ENCODE assay signal across 12 cellular contexts in the genomic region with DNA sequence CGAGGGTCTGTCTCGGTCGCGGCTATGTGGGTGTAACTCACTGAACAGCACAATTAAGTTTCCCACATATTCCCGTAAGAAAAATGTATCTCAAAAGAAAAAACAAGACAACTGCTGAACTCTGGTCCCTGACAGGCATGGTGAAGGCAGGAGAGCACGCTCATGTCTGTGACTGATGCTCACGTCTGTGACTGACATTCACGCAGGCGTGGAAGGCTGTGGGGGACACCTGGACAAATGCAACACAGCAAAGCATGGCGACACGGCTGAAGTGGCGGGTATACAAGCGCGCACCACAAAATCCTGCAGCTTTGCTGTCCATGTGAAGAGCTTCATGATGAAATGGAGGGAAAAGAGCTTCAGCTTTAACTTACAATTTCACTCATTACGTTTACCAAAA. TPM values are rescaled to one million over a fixed set of nuclear protein-coding genes. Genes with fewer than 3 reads are reported as not detected.
DNase-seq lines count a peak whose midpoint lies in the region; ATAC-seq and TF ChIP-seq lines count a peak whose summit lies in the region.
"Had no signal": no experiment of that assay in that cellular context is flagged by ENCODE, and none has a peak within 500 bp of the region (broad histone marks: within the 10 kb centered on the region; RNA-seq: fewer than 3 reads in every experiment).

No MANE protein-coding gene starts in this region.

- no peak overlapping the region for H3K4me3 Mint-ChIP-seq in stimulated activated naive CD8-positive, alpha-beta T cell treated with anti-CD3 and anti-CD28 coated beads, Interleukin-15, Interleukin-2, amounts not matched to agents 100 ng/mL and 50 ng/mL, for 24 hours
- H3K4me3 Mint-ChIP-seq in naive thymus-derived CD4-positive, alpha-beta T cell, result peak overlapping the region in 9 of 10 donors; percentile 39 to 86 (median 80)

- H3K36me3 Mint-ChIP-seq in stimulated activated naive CD8-positive, alpha-beta T cell treated with anti-CD3 and anti-CD28 coated beads, Interleukin-15, Interleukin-2, amounts not matched to agents 100 ng/mL and 50 ng/mL, for 24 hours (ENCODE audit: low read depth), result peaks cover 20% of the 10 kb centered on the region
- H3K36me3 Mint-ChIP-seq in naive thymus-derived CD4-positive, alpha-beta T cell, result peaks cover 0 to 19% (median 5%) of the 10 kb centered on the region in 5 donors

- H3K9me3 Mint-ChIP-seq in stimulated activated naive CD8-positive, alpha-beta T cell treated with anti-CD3 and anti-CD28 coated beads, Interleukin-15, Interleukin-2, amounts not matched to agents 100 ng/mL and 50 ng/mL, for 24 hours, result no peaks in the 10 kb centered on the region
- no peaks in the 10 kb centered on the region for H3K9me3 Mint-ChIP-seq in naive thymus-derived CD4-positive, alpha-beta T cell
- H3K9me3 Mint-ChIP-seq: stimulated activated naive B cell treated with anti-CD40 and anti-IgM and Interleukin-4, amounts not matched to agents 10 μg/mL and 1 μg/mL and 100 μg/mL, for 72 hours had no signal

- CTCF ChIA-PET in naive thymus-derived CD4-positive, alpha-beta T cell (lab: Charles Lee), result interaction anchor here (0.6 to 0.8 kb wide), 2 partner anchors 41 to 775 kb away, joined by 4 to 5 read pairs; no protein-coding TSS in a partner anchor

- TF ChIP-seq CTCF in brain microvascular endothelial cell (IDR thresholded peaks at IDR 0.05; ENCODE audit: low read depth, low read length, missing control alignments), result no peak
- no peak for TF ChIP-seq CTCF in upper lobe of left lung (IDR thresholded peaks at IDR 0.05)

- DNase-seq in stimulated activated naive CD8-positive, alpha-beta T cell treated with anti-CD3 and anti-CD28 coated beads, Interleukin-15, Interleukin-2, amounts not matched to agents 100 U/mL and 50 U/mL, for 24 hours, result no peak
- DNase-seq in adipocyte (ENCODE audit: low read depth), result no peak
- DNase-seq in naive thymus-derived CD4-positive, alpha-beta T cell, result no peak
- no peak for DNase-seq in brain microvascular endothelial cell
- DNase-seq in upper lobe of left lung, result no peak
- DNase-seq: activated CD4-positive, CD25-positive, alpha-beta regulatory T cell treated with anti-CD3 and anti-CD28 coated beads, Interleukin-2, amount 50 U/mL, for 72 hours; stimulated activated naive B cell treated with anti-CD40 and anti-IgM and Interleukin-4, amounts not matched to agents 10 μg/mL and 1 μg/mL and 100 μg/mL, for 72 hours had no signal

- peaks cover 82% of the 10 kb centered on the region for H3K4me1 Mint-ChIP-seq in stimulated activated naive CD8-positive, alpha-beta T cell treated with anti-CD3 and anti-CD28 coated beads, Interleukin-15, Interleukin-2, amounts not matched to agents 100 ng/mL and 50 ng/mL, for 24 hours (ENCODE audit: low read depth)
- peaks cover 73 to 93% (median 83%) of the 10 kb centered on the region in 7 donors for H3K4me1 Mint-ChIP-seq in naive thymus-derived CD4-positive, alpha-beta T cell

- in situ Hi-C loops in brain microvascular endothelial cell (cut with HindIII; ENCODE audit: low pct_ligation_motif_present, low sequenced_read_pairs), result no loop called here

- no peak for TF ChIP-seq POLR2A in upper lobe of left lung (IDR thresholded peaks at IDR 0.05)

- no peak for ATAC-seq in stimulated activated naive CD8-positive, alpha-beta T cell treated with anti-CD3 and anti-CD28 coated beads, Interleukin-15, Interleukin-2, amounts not matched to agents 100 U/mL and 50 U/mL, for 24 hours
- ATAC-seq in naive thymus-derived CD4-positive, alpha-beta T cell, result no peak
- ATAC-seq in GM21786 (IDR thresholded peaks at IDR 0.05; ENCODE audit: unreplicated experiment), result no peak
- no peak for ATAC-seq in upper lobe of left lung (ENCODE audit: low FRiP score in 2 of 2)
- ATAC-seq in HG03097 (IDR thresholded peaks at IDR 0.05; ENCODE audit: low FRiP score, unreplicated experiment), result no peak
- ATAC-seq: stimulated activated naive B cell treated with anti-CD40 and anti-IgM and Interleukin-4, amounts not matched to agents 10 μg/mL and 1 μg/mL and 100 μg/mL, for 72 hours had no signal

- no peak for TF ChIP-seq EP300 in upper lobe of left lung (IDR thresholded peaks at IDR 0.05)

- WGBS in upper lobe of left lung, 2 donors, result 88 to 92% methylated on average over 15 of the region's 15 CpGs

- no peaks in the 10 kb centered on the region for H3K27me3 ChIP-seq in adipocyte (replicated peaks; ENCODE audit: control insufficient read depth, insufficient read depth, low read length)
- no peaks in the 10 kb centered on the region for H3K27me3 ChIP-seq in naive thymus-derived CD4-positive, alpha-beta T cell (ENCODE audit: control insufficient read depth in 2 of 2, insufficient read depth in 2 of 2, low read length in 2 of 2)
- H3K27me3 ChIP-seq in brain microvascular endothelial cell (replicated peaks), result no peaks in the 10 kb centered on the region
- H3K27me3 ChIP-seq in upper lobe of left lung, result no peaks in the 10 kb centered on the region

- no peaks in the 10 kb centered on the region for H3K27me3 Mint-ChIP-seq in stimulated activated naive CD8-positive, alpha-beta T cell treated with anti-CD3 and anti-CD28 coated beads, Interleukin-15, Interleukin-2, amounts not matched to agents 100 ng/mL and 50 ng/mL, for 24 hours
- H3K27me3 Mint-ChIP-seq in naive thymus-derived CD4-positive, alpha-beta T cell, result no peaks in the 10 kb centered on the region
- H3K27me3 Mint-ChIP-seq: stimulated activated naive B cell treated with anti-CD40 and anti-IgM and Interleukin-4, amounts not matched to agents 10 μg/mL and 1 μg/mL and 100 μg/mL, for 72 hours had no signal

- H3K4me1 ChIP-seq in adipocyte (ENCODE audit: control insufficient read depth, insufficient read depth, low read length), result peaks cover 72% of the 10 kb centered on the region
- peaks cover 65 to 71% of the 10 kb centered on the region in 2 donors for H3K4me1 ChIP-seq in naive thymus-derived CD4-positive, alpha-beta T cell (ENCODE audit: control insufficient read depth in 2 of 2, insufficient read depth in 2 of 2, low read length in 2 of 2)
- peaks cover 68 to 86% (median 76%) of the 10 kb centered on the region in 4 donors for H3K4me1 ChIP-seq in upper lobe of left lung

- H3K9ac ChIP-seq in adipocyte (ENCODE audit: low read length), result peak overlapping the region; percentile 9

- no peak overlapping the region for H3K27ac ChIP-seq in naive thymus-derived CD4-positive, alpha-beta T cell (ENCODE audit: low read depth, low read length)
- H3K27ac ChIP-seq in brain microvascular endothelial cell (no peak overlapping the region), upper lobe of left lung (peak overlapping the region in 2 of 4 donors; percentile 98)

- POLR2A ChIA-PET in naive thymus-derived CD4-positive, alpha-beta T cell (lab: Charles Lee), result interaction anchor here (1.5 kb wide), 1 partner anchor 11 kb away, joined by 3 read pairs; no protein-coding TSS in a partner anchor

- H3K36me3 ChIP-seq in adipocyte (ENCODE audit: control insufficient read depth, insufficient read depth, low read length, severe bottlenecking), result peaks cover 24% of the 10 kb centered on the region
- H3K36me3 ChIP-seq in naive thymus-derived CD4-positive, alpha-beta T cell (ENCODE audit: control insufficient read depth in 2 of 3, insufficient read depth in 3 of 3, low read length in 3 of 3), result peaks cover 0 to 24% (median 3%) of the 10 kb centered on the region in 3 experiments
- H3K36me3 ChIP-seq in brain microvascular endothelial cell (replicated peaks), result peaks cover 27% of the 10 kb centered on the region
- H3K36me3 ChIP-seq in upper lobe of left lung, result peaks cover 11 to 37% (median 21%) of the 10 kb centered on the region in 4 donors

- intact Hi-C loops in naive thymus-derived CD4-positive, alpha-beta T cell (cut with micrococcal nuclease), result no loop called here

- H3K4me3 ChIP-seq in adipocyte (ENCODE audit: low read length) (no peak overlapping the region), brain microvascular endothelial cell (ENCODE audit: low read depth, low read length) (no peak overlapping the region), upper lobe of left lung (no peak overlapping the region)
- H3K4me3 ChIP-seq in naive thymus-derived CD4-positive, alpha-beta T cell (ENCODE audit: low read length), result no peak overlapping the region

- peak overlapping the region; percentile 93 for H3K27ac Mint-ChIP-seq in stimulated activated naive CD8-positive, alpha-beta T cell treated with anti-CD3 and anti-CD28 coated beads, Interleukin-15, Interleukin-2, amounts not matched to agents 100 ng/mL and 50 ng/mL, for 24 hours
- peak overlapping the region; percentile 81 to 97 (median 90) for H3K27ac Mint-ChIP-seq in naive thymus-derived CD4-positive, alpha-beta T cell
- H3K27ac Mint-ChIP-seq: stimulated activated naive B cell treated with anti-CD40 and anti-IgM and Interleukin-4, amounts not matched to agents 10 μg/mL and 1 μg/mL and 100 μg/mL, for 72 hours had no signal

- H3K9me3 ChIP-seq in adipocyte (ENCODE audit: control insufficient read depth, low read length) (no peaks in the 10 kb centered on the region), upper lobe of left lung (no peaks in the 10 kb centered on the region)
- H3K9me3 ChIP-seq in naive thymus-derived CD4-positive, alpha-beta T cell (ENCODE audit: control insufficient read depth in 2 of 3, low read length in 3 of 3), result no peaks in the 10 kb centered on the region

RNA-seq across cellular contexts. Expression of a gene that starts 6.0 kb away (rescaled TPM):
- 100 to 1,000 TPM in 2 of 5 experiments, 10 to 100 TPM in 3; 83.8 to 122 (median 95.6) TPM for total RNA-seq in naive thymus-derived CD4-positive, alpha-beta T cell
- 10 to 100 TPM; 60.9 to 79.8 TPM for polyA plus RNA-seq in naive thymus-derived CD4-positive, alpha-beta T cell
- 100 to 1,000 TPM; 150 to 316 (median 247) TPM for total RNA-seq in upper lobe of left lung

RNA-seq across cellular contexts. Expression of a gene that starts 49.6 kb away (rescaled TPM):
- total RNA-seq in naive thymus-derived CD4-positive, alpha-beta T cell, result 10 to 100 TPM; 46.9 to 91.7 (median 70.2) TPM
- 10 to 100 TPM; 85.1 to 88.9 TPM for polyA plus RNA-seq in naive thymus-derived CD4-positive, alpha-beta T cell
- 10 to 100 TPM; 46.1 to 97.6 (median 73.2) TPM for total RNA-seq in upper lobe of left lung

RNA-seq across cellular contexts. Expression of a gene that starts 53.2 kb away (rescaled TPM):
- total RNA-seq in naive thymus-derived CD4-positive, alpha-beta T cell, result 100 to 1,000 TPM; 280 to 877 (median 371) TPM
- polyA plus RNA-seq in naive thymus-derived CD4-positive, alpha-beta T cell, result 100 to 1,000 TPM; 459 to 768 TPM
- 100 to 1,000 TPM in 5 of 6 donors, 10 to 100 TPM in 1; 73.1 to 435 (median 149) TPM for total RNA-seq in upper lobe of left lung
- total RNA-seq: RPMI7951 had no signal
- polyA plus RNA-seq: neural cell had no signal
